9 cellular contexts compared by ENCODE assay signal in genomic region chr12:130258863-130259262, GRCh38.
"Had no signal": no experiment of that assay in that cellular context is flagged by ENCODE, and none has a peak within 500 bp of the region (broad histone marks: within the 10 kb centered on the region; RNA-seq: fewer than 3 reads in every experiment).

No MANE protein-coding gene starts in this region.

- H3K4me3 ChIP-seq: GM23248, GM23338, HAP-1 had no signal

- H3K4me2 ChIP-seq: GM23338 had no signal

- ATAC-seq: GM23338, HCT116 had no signal

- H3K4me1 ChIP-seq: HAP-1 had no signal

- H3K27ac ChIP-seq: GM23248 had no signal

- H3K9me3 ChIP-seq: HAP-1 had no signal

- H2AFZ ChIP-seq: GM23248, GM23338 had no signal

- H3K36me3 ChIP-seq: HAP-1 had no signal

- DNase-seq: GM23248, GOT3, H7, H9, HCEC 1CT, HFFc6 had no signal

- H3K9ac ChIP-seq: GM23248 had no signal
